16 cellular contexts compared by ENCODE assay signal in genomic region chr5:76283670-76284069, GRCh38.
DNase-seq lines count a peak whose midpoint lies in the region; ATAC-seq and TF ChIP-seq lines count a peak whose summit lies in the region.
"Had no signal": no experiment of that assay in that cellular context is flagged by ENCODE, and none has a peak within 500 bp of the region (broad histone marks: within the 10 kb centered on the region; RNA-seq: fewer than 3 reads in every experiment).

No MANE protein-coding gene starts in this region.

- H3K4me1 ChIP-seq in breast epithelium (no peaks in the 10 kb centered on the region), mucosa of descending colon (ENCODE audit: low read depth) (peaks cover 4% of the 10 kb centered on the region)
- H3K4me1 ChIP-seq: A549, SJCRH30 had no signal

- no peak overlapping the region for H3K27ac ChIP-seq in breast epithelium
- H3K27ac ChIP-seq in substantia nigra (ENCODE audit: low read depth, low read length, poor library complexity, severe bottlenecking): no peak overlapping the region
- H3K27ac ChIP-seq: A549, BLaER1, PC-9, SJCRH30 had no signal

- no peaks in the 10 kb centered on the region for H3K27me3 Mint-ChIP-seq in MCF 10A (ENCODE audit: insufficient read depth, unreplicated experiment)

- TF ChIP-seq POLR2A in breast epithelium (IDR thresholded peaks at IDR 0.05): no peak

- H3K9me3 ChIP-seq in breast epithelium: no peaks in the 10 kb centered on the region
- no peaks in the 10 kb centered on the region for H3K9me3 ChIP-seq in mucosa of descending colon
- H3K9me3 ChIP-seq in MG63: no peaks in the 10 kb centered on the region
- H3K9me3 ChIP-seq: A549, BLaER1, SJCRH30 had no signal

- no peaks in the 10 kb centered on the region for H3K4me1 Mint-ChIP-seq in MCF 10A (ENCODE audit: insufficient read depth, unreplicated experiment)

- no peaks in the 10 kb centered on the region for H3K36me3 ChIP-seq in breast epithelium
- no peaks in the 10 kb centered on the region for H3K36me3 ChIP-seq in mucosa of descending colon (ENCODE audit: low read depth)
- no peaks in the 10 kb centered on the region for H3K36me3 ChIP-seq in MG63
- H3K36me3 ChIP-seq: BLaER1, SJCRH30 had no signal

- POLR2A ChIA-PET in MCF 10A (lab: Yijun Ruan, JAX): interaction anchor here (0.5 to 1.3 kb wide), 3 partner anchors 12 to 567 kb away, joined by 3 read pairs; partner anchors contain the start of gene POC5

- no peaks in the 10 kb centered on the region for H3K27me3 ChIP-seq in breast epithelium
- H3K27me3 ChIP-seq in MG63: no peaks in the 10 kb centered on the region
- H3K27me3 ChIP-seq: BLaER1, SJCRH30 had no signal

- no peaks in the 10 kb centered on the region for H3K9me3 Mint-ChIP-seq in MCF 10A (ENCODE audit: unreplicated experiment)

- no peak for TF ChIP-seq CTCF in MCF 10A (IDR thresholded peaks at IDR 0.05; ENCODE audit: unreplicated experiment)
- no peak for TF ChIP-seq CTCF in breast epithelium (IDR thresholded peaks at IDR 0.05)
- TF ChIP-seq CTCF in epithelial cell of esophagus (IDR thresholded peaks at IDR 0.05; ENCODE audit: insufficient read depth, low read depth, low read length, missing control alignments): no peak
- no peak for TF ChIP-seq CTCF in mucosa of descending colon (IDR thresholded peaks at IDR 0.05)

- ATAC-seq in mucosa of descending colon: peak; percentile 68
- ATAC-seq: A549 had no signal

- H3K27ac Mint-ChIP-seq in MCF 10A (ENCODE audit: low read depth, unreplicated experiment): no peak overlapping the region

- no peak overlapping the region for H3K4me3 Mint-ChIP-seq in MCF 10A (ENCODE audit: unreplicated experiment)

- BruUV-seq in MCF 10A (replicated peaks; lab: Mats Ljungman, UMichigan): no TSS peak

- no peaks in the 10 kb centered on the region for H3K36me3 Mint-ChIP-seq in MCF 10A (ENCODE audit: insufficient read depth, unreplicated experiment)

- H3K4me3 ChIP-seq in breast epithelium (no peak overlapping the region), epithelial cell of esophagus (ENCODE audit: low read length) (no peak overlapping the region), mucosa of descending colon (no peak overlapping the region), MG63 (no peak overlapping the region)
- H3K4me3 ChIP-seq: A549, BLaER1, PC-9, SJCRH30 had no signal

- intact Hi-C loops in MCF 10A (cut with micrococcal nuclease): no loop called here
- intact Hi-C loops in breast epithelium (cut with DNase I; ENCODE audit: low total_unique reads): no loop called here
- intact Hi-C loops in mucosa of descending colon (cut with DNase I, micrococcal nuclease): no loop called here

- DNase-seq in MCF 10A (ENCODE audit: unreplicated experiment): peak; percentile 66
- no peak for DNase-seq in breast epithelium (ENCODE audit: low spot score in 2 of 2)
- DNase-seq in epithelial cell of esophagus (ENCODE audit: low read depth): peak; percentile 98
- DNase-seq in mucosa of descending colon: no peak
- DNase-seq in NCI-H2171 treated with DMSO at 0.1 percent for 48 hours (lab: John Stamatoyannopoulos, UW): no peak
- DNase-seq in substantia nigra (lab: John Stamatoyannopoulos, UW): no peak
- DNase-seq in MG63: no peak
- DNase-seq: Kasumi-1, NCI-H1105, NCI-H2081 treated with DMSO at 0.1 percent for 48 hours, NCI-H510A, NCI-H774, SJCRH30 had no signal

- CTCF ChIA-PET in MCF 10A (lab: Yijun Ruan, JAX): interaction anchor here (0.7 kb wide), 1 partner anchor 22 kb away, joined by 3 read pairs; no protein-coding TSS in a partner anchor

Comparison
In these comparisons a context has a peak if more than half of its experiments do, and no peak if none do; other contexts are left out.
1. DNase-seq: peak in MCF 10A (single experiment) and epithelial cell of esophagus (single experiment); none in breast epithelium (0 of 2), mucosa of descending colon (0 of 3), NCI-H2171 treated with DMSO at 0.1 percent for 48 hours (single experiment), substantia nigra (0 of 49) and MG63 (single experiment).